In the genomic region with DNA sequence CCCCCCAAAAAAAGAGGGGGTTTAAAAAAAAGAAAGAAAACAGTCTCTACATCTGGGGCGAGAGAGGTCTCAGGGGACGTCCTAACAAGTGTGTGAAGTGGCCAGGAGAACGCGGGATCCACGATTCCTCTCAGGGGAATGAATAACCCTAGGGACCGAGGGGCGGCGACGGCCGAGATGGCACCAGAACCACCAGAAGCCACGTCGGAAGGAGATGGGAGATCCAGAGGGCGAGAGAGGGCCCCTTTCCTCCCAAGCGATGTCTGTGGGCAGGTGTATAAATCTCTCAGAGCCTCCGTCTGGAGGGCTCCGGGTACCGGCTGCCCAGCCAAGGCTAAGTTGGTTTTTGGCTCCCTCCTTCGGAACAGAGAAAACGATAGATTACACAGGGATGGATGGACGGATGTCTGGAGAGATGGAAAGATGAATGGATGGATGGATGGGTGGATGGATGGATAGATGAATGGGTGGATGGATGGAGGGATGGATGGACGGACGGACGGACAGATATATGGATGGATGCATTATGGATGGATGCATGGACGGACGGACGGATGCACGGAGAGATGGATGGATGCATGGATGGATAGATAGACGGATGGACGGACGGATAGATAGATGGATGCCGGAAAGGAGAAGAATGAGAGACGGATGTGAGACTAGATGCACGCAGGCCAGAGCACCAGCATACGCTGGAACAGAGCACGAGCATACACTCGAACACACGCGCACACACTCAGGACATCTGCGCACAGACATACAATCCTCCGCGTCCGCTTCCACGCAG, we compare ENCODE assay signal across 8 cellular contexts. TPM values are rescaled to one million over a fixed set of nuclear protein-coding genes. Genes with fewer than 3 reads are reported as not detected.
DNase-seq lines count a peak whose midpoint lies in the region; ATAC-seq and TF ChIP-seq lines count a peak whose summit lies in the region.

No MANE protein-coding gene starts in this region.

- H4K5ac ChIP-seq in IMR-90 (ENCODE audit: low read depth, low read length) = no peak overlapping the region

- 4% methylated on average over 15 of the region's 43 CpGs; no CpG with 5 or more reads in 1 of the 2 experiments for WGBS in IMR-90 (ENCODE audit: extremely low coverage in 2 of 2, insufficient read length in 1 of 2), 2 experiments
- WGBS in prostate gland = 5% methylated on average over 43 of the region's 43 CpGs
- 8% methylated on average over 40 of the region's 43 CpGs for WGBS in right lobe of liver (ENCODE audit: insufficient coverage, low coverage, low lambda C conversion rate, missing lambda C conversion rate)

- intact Hi-C loops in IMR-90 (cut with micrococcal nuclease) = loop anchor here (5.0 to 10.0 kb wide), 14 partner anchors 113 to 1928 kb away; no protein-coding TSS in a partner anchor
- intact Hi-C loops in prostate gland (cut with DNase I) = loop anchor here (5.0 to 10.0 kb wide), 3 partner anchors 128 to 1656 kb away; no protein-coding TSS in a partner anchor
- intact Hi-C loops in right lobe of liver (cut with DNase I) = loop anchor here (10.0 kb wide), 1 partner anchor 886 kb away; no protein-coding TSS in a partner anchor

- peaks cover 11 to 36% of the 10 kb centered on the region in 2 experiments; a peak in 3 of 4 replicates for H3K79me1 ChIP-seq in IMR-90 (ENCODE audit: low read depth in 1 of 2, low read length in 2 of 2)

- peak; percentile 49 for TF ChIP-seq RAD21 in IMR-90 (IDR thresholded peaks at IDR 0.05; ENCODE audit: low read length)

- peak overlapping the region in 7 of 10 experiments; percentile 13 to 77 (median 63); a peak in 6 of 20 replicates for H3K4me3 ChIP-seq in BLaER1 treated with 17β-estradiol and CSF1 and Interleukin-3, amounts not matched to agents 10 nM and 100 nM
- H3K4me3 ChIP-seq in IMR-90 (ENCODE audit: insufficient read depth, low read depth, low read length) (peak overlapping the region; percentile 92), prostate gland (peak overlapping the region; percentile 58 to 61), right lobe of liver (no peak overlapping the region)

- DNase-seq in IMR-90 (peak; percentile 31), germinal center (ENCODE audit: low spot score) (peak; percentile 23), prostate gland (ENCODE audit: low spot score) (peak; percentile 9), right lobe of liver (no peak), RPMI8226 (no peak)
- peak; percentile 6 for DNase-seq in activated T-cell treated with anti-CD3 and anti-CD28 coated beads, Interleukin-2, amount 50 U/mL, for 4 hours

- dilution Hi-C loops in IMR-90 (cut with HindIII; ENCODE audit: low sequenced_read_pairs, unreplicated experiment) = no loop called here

- no peak overlapping the region for H3K18ac ChIP-seq in IMR-90 (ENCODE audit: low read depth, low read length)

- peaks cover 2% of the 10 kb centered on the region for H3K36me3 Mint-ChIP-seq in activated T-cell treated with anti-CD3 and anti-CD28 coated beads, Interleukin-2, amount 50 U/mL, for 4 hours (ENCODE audit: insufficient read depth)

- no peak overlapping the region for H3K27ac ChIP-seq in BLaER1 treated with 17β-estradiol and CSF1 and Interleukin-3, amounts not matched to agents 10 nM and 100 nM
- peak overlapping the region; percentile 45; the same call in 1 of the 2 replicates for H3K27ac ChIP-seq in IMR-90 (ENCODE audit: insufficient read depth, low read length)
- H3K27ac ChIP-seq in prostate gland = no peak overlapping the region
- no peak overlapping the region for H3K27ac ChIP-seq in right lobe of liver

- CTCF ChIA-PET in IMR-90 (lab: Yijun Ruan, JAX) = no interaction called here

- peaks cover 23% of the 10 kb centered on the region for H3K27me3 Mint-ChIP-seq in activated T-cell treated with anti-CD3 and anti-CD28 coated beads, Interleukin-2, amount 50 U/mL, for 4 hours (ENCODE audit: low read depth)

- POLR2A ChIA-PET in IMR-90 (lab: Charles Lee; ENCODE audit: unreplicated experiment) = no interaction called here

- TF ChIP-seq POLR2A in IMR-90 (IDR thresholded peaks at IDR 0.05; ENCODE audit: low read depth, low read length) = no peak
- no peak for TF ChIP-seq POLR2A in prostate gland (IDR thresholded peaks at IDR 0.05)
- TF ChIP-seq POLR2A in right lobe of liver (IDR thresholded peaks at IDR 0.05) = no peak

- no peak overlapping the region for H2BK20ac ChIP-seq in IMR-90 (ENCODE audit: low read depth, low read length)

- H2AK9ac ChIP-seq in IMR-90 (replicated peaks; ENCODE audit: low read depth, low read length, poor library complexity) = peak overlapping the region; percentile 66

- H2AK5ac ChIP-seq in IMR-90 (ENCODE audit: low read depth, low read length) = peak overlapping the region; percentile 63; the same call in 1 of the 2 replicates

- H2AFZ ChIP-seq in IMR-90 (replicated peaks; ENCODE audit: low read length, poor library complexity) = peak overlapping the region; percentile 87

- no peak overlapping the region for H2BK5ac ChIP-seq in IMR-90 (ENCODE audit: low read depth, low read length, poor library complexity, severe bottlenecking)

- H3K23ac ChIP-seq in IMR-90 (ENCODE audit: low read depth, low read length) = peak overlapping the region; percentile 88

- peak overlapping the region; percentile 98 for H3K4me3 Mint-ChIP-seq in activated T-cell treated with anti-CD3 and anti-CD28 coated beads, Interleukin-2, amount 50 U/mL, for 4 hours

- ATAC-seq in IMR-90 (ENCODE audit: low read depth) (no peak), right lobe of liver (no peak), HG03469 (IDR thresholded peaks at IDR 0.05; ENCODE audit: unreplicated experiment) (no peak)
- no peak for ATAC-seq in activated T-cell treated with anti-CD3 and anti-CD28 coated beads, Interleukin-2, amount 50 U/mL, for 4 hours

- no peaks in the 10 kb centered on the region for H3K9me3 ChIP-seq in BLaER1 treated with 17β-estradiol and CSF1 and Interleukin-3, amounts not matched to agents 10 nM and 100 nM (replicated peaks in 1 of 11)
- H3K9me3 ChIP-seq in IMR-90 (ENCODE audit: control insufficient read depth, insufficient read depth, low read length) = no peaks in the 10 kb centered on the region
- H3K9me3 ChIP-seq in prostate gland = no peaks in the 10 kb centered on the region
- no peaks in the 10 kb centered on the region for H3K9me3 ChIP-seq in right lobe of liver

- peak overlapping the region; percentile 30; the same call in 1 of the 2 replicates for H2BK120ac ChIP-seq in IMR-90 (ENCODE audit: low read depth, low read length)

- TF ChIP-seq CTCF in IMR-90 (conservative IDR thresholded peaks at IDR 0.05; ENCODE audit: low read depth, low read length) (peak; percentile 35; the same call in 1 of the 2 replicates), prostate gland (IDR thresholded peaks at IDR 0.05) (peak in 2 of 4 experiments; percentile 18 to 20), right lobe of liver (IDR thresholded peaks at IDR 0.05) (no peak)

- no peak overlapping the region; a peak in 2 of 4 replicates for H4K8ac ChIP-seq in IMR-90 (ENCODE audit: low read depth in 2 of 2, low read length in 2 of 2)

- H3K4me1 ChIP-seq in BLaER1 treated with 17β-estradiol and CSF1 and Interleukin-3, amounts not matched to agents 10 nM and 100 nM = peaks cover 12 to 32% (median 19%) of the 10 kb centered on the region in 10 experiments; a peak in 19 of 20 replicates
- peaks cover 3% of the 10 kb centered on the region for H3K4me1 ChIP-seq in IMR-90 (ENCODE audit: control insufficient read depth, insufficient read depth, low read length)
- H3K4me1 ChIP-seq in prostate gland (replicated peaks) = no peaks in the 10 kb centered on the region
- H3K4me1 ChIP-seq in right lobe of liver = peaks cover 0 to 20% (median 2%) of the 10 kb centered on the region in 4 donors

- no peaks in the 10 kb centered on the region for H3K36me3 ChIP-seq in BLaER1 treated with 17β-estradiol and CSF1 and Interleukin-3, amounts not matched to agents 10 nM and 100 nM
- H3K36me3 ChIP-seq in IMR-90 (ENCODE audit: control insufficient read depth, insufficient read depth, low read length) (peaks cover 4% of the 10 kb centered on the region; the same call in 1 of the 2 replicates), prostate gland (no peaks in the 10 kb centered on the region), right lobe of liver (no peaks in the 10 kb centered on the region)

- BruUV-seq in IMR-90 (replicated peaks; lab: Mats Ljungman, UMichigan) = TSS peak; percentile 31

- H3K4me1 Mint-ChIP-seq in activated T-cell treated with anti-CD3 and anti-CD28 coated beads, Interleukin-2, amount 50 U/mL, for 4 hours (ENCODE audit: low read depth) = peaks cover 54% of the 10 kb centered on the region

- peak overlapping the region; percentile 76 for H3K4ac ChIP-seq in IMR-90 (ENCODE audit: low read depth, low read length)

- peaks cover 10% of the 10 kb centered on the region; the same call in 1 of the 2 replicates for H3K9me1 ChIP-seq in IMR-90 (ENCODE audit: insufficient read depth, low read length)

- peaks cover 44 to 64% (median 57%) of the 10 kb centered on the region in 11 experiments for H3K27me3 ChIP-seq in BLaER1 treated with 17β-estradiol and CSF1 and Interleukin-3, amounts not matched to agents 10 nM and 100 nM
- H3K27me3 ChIP-seq in IMR-90 (ENCODE audit: control insufficient read depth, insufficient read depth, low read length) = no peaks in the 10 kb centered on the region
- H3K27me3 ChIP-seq in prostate gland (replicated peaks; ENCODE audit: insufficient read depth) = no peaks in the 10 kb centered on the region
- H3K27me3 ChIP-seq in right lobe of liver = peaks cover 3 to 24% of the 10 kb centered on the region in 2 donors

- no peak overlapping the region for H3K56ac ChIP-seq in IMR-90 (ENCODE audit: extremely low read depth, insufficient read depth, low read length)

- H3K9ac ChIP-seq in BLaER1 treated with 17β-estradiol and CSF1 and Interleukin-3, amounts not matched to agents 10 nM and 100 nM = no peak overlapping the region
- H3K9ac ChIP-seq in IMR-90 (ENCODE audit: low read depth, low read length) = peak overlapping the region; percentile 86

- H3K9me3 Mint-ChIP-seq in activated T-cell treated with anti-CD3 and anti-CD28 coated beads, Interleukin-2, amount 50 U/mL, for 4 hours = no peaks in the 10 kb centered on the region

- peak overlapping the region; percentile 96 to 100 (median 100) for H3K4me2 ChIP-seq in BLaER1 treated with 17β-estradiol and CSF1 and Interleukin-3, amounts not matched to agents 10 nM and 100 nM
- H3K4me2 ChIP-seq in IMR-90 (ENCODE audit: low read depth, low read length) = peak overlapping the region; percentile 98

- in situ Hi-C loops in IMR-90 (cut with MboI; ENCODE audit: low sequenced_read_pairs) = loop anchor here (5.0 to 10.0 kb wide), 3 partner anchors 876 to 1843 kb away; no protein-coding TSS in a partner anchor

- H4K20me1 ChIP-seq in BLaER1 treated with 17β-estradiol and CSF1 and Interleukin-3, amounts not matched to agents 10 nM and 100 nM = peaks cover 0 to 9% (median 0%) of the 10 kb centered on the region in 11 experiments; a peak in 3 of 22 replicates
- H4K20me1 ChIP-seq in IMR-90 (ENCODE audit: insufficient read depth, low read length) = peaks cover 23% of the 10 kb centered on the region

- no peak overlapping the region; the same call in 1 of the 2 replicates for H4K91ac ChIP-seq in IMR-90 (ENCODE audit: insufficient read depth, low read depth, low read length)

- H3K14ac ChIP-seq in IMR-90 (replicated peaks; ENCODE audit: low read depth, low read length) = peak overlapping the region; percentile 80

- H2BK15ac ChIP-seq in IMR-90 (ENCODE audit: low read depth, low read length) = no peak overlapping the region

RNA-seq across cellular contexts. Expression of gene EPHA4, which starts 1.6 kb away (rescaled TPM):
- total RNA-seq in IMR-90 (2012; rRNA removed) = 111 and 132 TPM in 2 replicates
- 30.7 and 36.9 TPM in 2 replicates for polyA plus RNA-seq in IMR-90 (2012; rRNA removed)
- 17.3 and 20.6 TPM in 2 replicates for polyA plus RNA-seq in IMR-90 (2012; cell fraction: cytosol; rRNA removed)
- 25.9 and 75.6 TPM in 2 replicates for polyA plus RNA-seq in IMR-90 (2012; cell fraction: nucleus; rRNA removed; ENCODE audit: low replicate concordance)
- total RNA-seq in activated T-cell treated with anti-CD3 and anti-CD28 coated beads, Interleukin-2, amount 50 U/mL, for 4 hours = 1 to 10 TPM; 2.2 to 5.4 (median 2.4) TPM
- 10 to 100 TPM; 12.0 to 88.8 TPM for total RNA-seq in prostate gland
- 1 to 10 TPM in 3 of 6 experiments, under 1 TPM in 3; 0.61 to 2.9 (median 1.0) TPM for total RNA-seq in right lobe of liver

Comparison
In these comparisons a context has a peak if more than half of its experiments do, and no peak if none do; other contexts are left out.
1. H3K4me3 ChIP-seq: peak in BLaER1 treated with 17β-estradiol and CSF1 and Interleukin-3, amounts not matched to agents 10 nM and 100 nM (7 of 10), IMR-90 (single experiment) and prostate gland (2 of 2); none in right lobe of liver (0 of 3).
2. DNase-seq: peak in IMR-90 (single experiment), activated T-cell treated with anti-CD3 and anti-CD28 coated beads, Interleukin-2, amount 50 U/mL, for 4 hours (single experiment), germinal center (single experiment) and prostate gland (single experiment); none in right lobe of liver (0 of 3) and RPMI8226 (single experiment).